ENCODE assay signal across 17 cellular contexts in genomic region chr6:111593516-111593824, GRCh38. TPM values are rescaled to one million over a fixed set of nuclear protein-coding genes. Genes with fewer than 3 reads are reported as not detected.
DNase-seq lines count a peak whose midpoint lies in the region; ATAC-seq, FAIRE-seq and TF ChIP-seq lines count a peak whose summit lies in the region.
"Had no signal": no experiment of that assay in that cellular context is flagged by ENCODE, and none has a peak within 500 bp of the region (broad histone marks: within the 10 kb centered on the region; RNA-seq: fewer than 3 reads in every experiment).

No MANE protein-coding gene starts in this region.

- no peaks in the 10 kb centered on the region for H3K9me3 ChIP-seq in RWPE2 (ENCODE audit: severe bottlenecking)
- H3K9me3 ChIP-seq in esophagus squamous epithelium = no peaks in the 10 kb centered on the region
- H3K9me3 ChIP-seq in osteoblast (ENCODE audit: low read depth, low read length) = no peaks in the 10 kb centered on the region
- no peaks in the 10 kb centered on the region for H3K9me3 ChIP-seq in uterus
- H3K9me3 ChIP-seq: BLaER1 treated with 17β-estradiol and CSF1 and Interleukin-3, amounts not matched to agents 10 nM and 100 nM; SJSA1 had no signal

- H3K4me2 ChIP-seq in osteoblast (ENCODE audit: insufficient read depth, low read length) = peak overlapping the region; percentile 14

- H3K79me2 ChIP-seq in osteoblast (ENCODE audit: insufficient read depth, low read length) = peaks cover 38% of the 10 kb centered on the region

- H3K36me3 ChIP-seq in RWPE2 (ENCODE audit: low read depth) (peaks cover 39% of the 10 kb centered on the region), esophagus squamous epithelium (peaks cover 0 to 31% (median 0%) of the 10 kb centered on the region in 3 donors), osteoblast (ENCODE audit: insufficient read depth, low read length) (peaks cover 18% of the 10 kb centered on the region), uterus (no peaks in the 10 kb centered on the region)

- H4K20me1 ChIP-seq in osteoblast (ENCODE audit: insufficient read depth, low read length) = no peaks in the 10 kb centered on the region

- FAIRE-seq in urothelium cell line (lab: Jason Lieb, UNC) = no peak
- FAIRE-seq: endometrium, TTC549 had no signal

- peaks cover 47% of the 10 kb centered on the region for H3K4me1 ChIP-seq in RWPE2 (ENCODE audit: insufficient read depth, poor library complexity, severe bottlenecking)
- peaks cover 41 to 85% (median 68%) of the 10 kb centered on the region in 3 donors for H3K4me1 ChIP-seq in esophagus squamous epithelium
- H3K4me1 ChIP-seq in osteoblast (ENCODE audit: insufficient read depth, low read length) = peaks cover 64% of the 10 kb centered on the region
- peaks cover 9 to 12% of the 10 kb centered on the region in 2 donors for H3K4me1 ChIP-seq in uterus

- H3K27ac ChIP-seq in RWPE2 (ENCODE audit: poor library complexity, severe bottlenecking) = peak overlapping the region; percentile 91
- H3K27ac ChIP-seq in esophagus squamous epithelium = peak overlapping the region; percentile 21 to 92 (median 88)
- H3K27ac ChIP-seq in osteoblast (ENCODE audit: low read depth, low read length) = peak overlapping the region; percentile 93
- H3K27ac ChIP-seq in uterus = peak overlapping the region; percentile 82 to 86
- H3K27ac ChIP-seq: BLaER1 treated with 17β-estradiol and CSF1 and Interleukin-3, amounts not matched to agents 10 nM and 100 nM; SJSA1 had no signal

- TF ChIP-seq POLR2A in esophagus squamous epithelium (IDR thresholded peaks at IDR 0.05) (no peak), uterus (IDR thresholded peaks at IDR 0.05) (no peak)

- H3K27me3 ChIP-seq in RWPE2 (ENCODE audit: insufficient read depth, poor library complexity, severe bottlenecking) (no peaks in the 10 kb centered on the region), esophagus squamous epithelium (no peaks in the 10 kb centered on the region), osteoblast (ENCODE audit: insufficient read depth, low read length) (no peaks in the 10 kb centered on the region), uterus (no peaks in the 10 kb centered on the region)
- H3K27me3 ChIP-seq: BLaER1 treated with 17β-estradiol and CSF1 and Interleukin-3, amounts not matched to agents 10 nM and 100 nM; SJSA1 had no signal

- H3K4me3 ChIP-seq in RWPE2 (ENCODE audit: severe bottlenecking) (no peak overlapping the region), esophagus squamous epithelium (no peak overlapping the region), osteoblast (ENCODE audit: insufficient read depth, low read length) (no peak overlapping the region), uterus (no peak overlapping the region)
- H3K4me3 ChIP-seq: BLaER1 treated with 17β-estradiol and CSF1 and Interleukin-3, amounts not matched to agents 10 nM and 100 nM; SJSA1 had no signal

- ATAC-seq in RWPE2 (ENCODE audit: low read depth) = no peak
- ATAC-seq in activated CD4-positive, CD25-positive, alpha-beta regulatory T cell treated with anti-CD3 and anti-CD28 coated beads, Interleukin-2, amount 50 U/mL, for 24 hours = no peak

- 47 to 63% methylated on average over 5 of the region's 5 CpGs for WGBS in esophagus squamous epithelium, 2 donors

- DNase-seq in RWPE2 (ENCODE audit: low spot score) (no peak), esophagus squamous epithelium (lab: John Stamatoyannopoulos, UW) (no peak), osteoblast (ENCODE audit: insufficient read length, low spot score, missing footprints) (no peak), uterus (no peak), SK-N-DZ (ENCODE audit: low spot score) (no peak), urothelium cell line (ENCODE audit: low spot score) (no peak)
- DNase-seq: activated CD4-positive, alpha-beta memory T cell treated with anti-CD3 and anti-CD28 coated beads for 36 hours; activated naive CD8-positive, alpha-beta T cell treated with anti-CD3 and anti-CD28 coated beads, Interleukin-2, amount 10 ng/mL, durations not matched to agents 7 days and 5 days; activated T-cell treated with anti-CD3 and anti-CD28 coated beads, Interleukin-2, amount 50 U/mL, for 48 hours; NCI-H1694; NCI-H446; stimulated activated naive CD4-positive, alpha-beta T cell treated with Interleukin-2 at 50 U/mL for 16 hours had no signal

- H2AFZ ChIP-seq in osteoblast (ENCODE audit: low read length) = no peak overlapping the region

- TF ChIP-seq CTCF in RWPE2 (IDR thresholded peaks at IDR 0.05; ENCODE audit: poor library complexity, severe bottlenecking) (no peak), esophagus squamous epithelium (IDR thresholded peaks at IDR 0.05) (no peak), osteoblast (IDR thresholded peaks at IDR 0.05; ENCODE audit: extremely low read depth, low read depth, low read length) (no peak), uterus (IDR thresholded peaks at IDR 0.05) (no peak)

- intact Hi-C loops in esophagus squamous epithelium (cut with DNase I) (no loop called here), uterus (cut with DNase I; ENCODE audit: low total_unique reads) (no loop called here)

RNA-seq across cellular contexts. Expression of gene TRAF3IP2, which starts 12.2 kb away (rescaled TPM):
- total RNA-seq in esophagus squamous epithelium = 10 to 100 TPM; 36.8 to 52.1 (median 46.7) TPM
- total RNA-seq in osteoblast = 23.6 and 23.9 TPM in 2 replicates
- total RNA-seq in uterus = 10 to 100 TPM; 17.2 to 64.4 (median 25.4) TPM
- polyA plus RNA-seq in SK-N-DZ (2014; cell fraction: cytosol; rRNA removed) = 0.42 and 0.70 TPM in 2 replicates
- 1.4 TPM in 1 of 2 replicates, not detected in the other for polyA plus RNA-seq in SK-N-DZ (2014; cell fraction: nucleus; rRNA removed)
